Comparison of ENCODE assay signal across 18 cellular contexts in the genomic region with DNA sequence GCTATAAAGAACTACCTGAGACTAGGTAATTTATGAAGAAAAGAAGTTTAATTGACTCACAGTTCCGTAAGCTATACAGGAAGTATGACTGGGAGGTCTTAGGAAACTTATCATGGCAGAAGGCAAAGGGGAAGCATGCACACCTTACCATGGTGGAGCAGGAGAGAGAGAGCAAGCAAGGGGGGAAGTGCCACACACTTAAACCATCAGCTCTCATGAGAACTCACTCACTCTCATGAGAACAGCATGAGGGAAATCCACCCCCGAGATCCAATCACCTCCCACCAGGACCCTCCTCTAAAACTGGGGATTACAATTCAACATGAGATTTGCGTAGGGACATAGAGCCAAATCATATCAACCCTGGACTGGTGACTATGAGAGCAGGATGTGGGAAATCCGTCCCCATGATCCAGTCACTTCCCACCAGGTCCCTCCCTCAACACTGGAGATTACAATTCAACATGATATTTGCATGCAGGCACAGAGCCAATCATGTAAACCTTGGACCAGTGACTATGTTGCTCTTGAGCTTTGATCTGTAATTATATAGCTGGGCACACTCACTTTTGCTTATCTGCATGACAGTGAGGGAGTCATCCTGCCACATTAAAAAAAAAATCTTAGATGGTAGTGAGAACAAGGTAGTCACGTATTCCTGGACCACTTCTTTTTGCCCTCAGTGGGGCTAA. TPM values are rescaled to one million over a fixed set of nuclear protein-coding genes. Genes with fewer than 3 reads are reported as not detected.
"Had no signal": no experiment of that assay in that cellular context is flagged by ENCODE, and none has a peak within 500 bp of the region (broad histone marks: within the 10 kb centered on the region; RNA-seq: fewer than 3 reads in every experiment).

No MANE protein-coding gene starts in this region.

- H3K27me3 Mint-ChIP-seq: naive B cell; stimulated activated naive B cell treated with anti-CD40 and anti-IgM and Interleukin-4, amounts not matched to agents 10 μg/mL and 1 μg/mL and 100 μg/mL, for 72 hours had no signal

- H3K36me3 ChIP-seq: breast epithelium, esophagus muscularis mucosa, lower lobe of right lung, right atrium auricular region, upper lobe of left lung, WERI-Rb-1 had no signal

- H3K4me3 Mint-ChIP-seq: activated CD8-positive, alpha-beta T cell treated with anti-CD3 and anti-CD28 coated beads, Interleukin-2, amount 10 ng/mL, durations not matched to agents 7 days and 5 days; stimulated activated naive B cell treated with anti-CD40 and anti-IgM and Interleukin-4, amounts not matched to agents 10 μg/mL and 1 μg/mL and 100 μg/mL, for 72 hours had no signal

- DNase-seq: activated CD4-positive, alpha-beta T cell treated with anti-CD3 and anti-CD28 coated beads for 4 hours; activated CD8-positive, alpha-beta memory T cell treated with anti-CD3 and anti-CD28 coated beads, Interleukin-2, amount 50 U/mL, for 48 hours; activated CD8-positive, alpha-beta T cell treated with anti-CD3 and anti-CD28 coated beads, Interleukin-2, amount 10 ng/mL, durations not matched to agents 7 days and 5 days; activated naive CD4-positive, alpha-beta T cell; aorta; dorsolateral prefrontal cortex; hypothalamus; kidney glomerular epithelial cell; lower lobe of right lung; midbrain; naive B cell; stimulated activated naive B cell treated with anti-CD40 and anti-IgM and Interleukin-4, amounts not matched to agents 10 μg/mL and 1 μg/mL and 100 μg/mL, for 72 hours; T1000; upper lobe of left lung; WERI-Rb-1 had no signal

- H3K27ac Mint-ChIP-seq: activated CD8-positive, alpha-beta T cell treated with anti-CD3 and anti-CD28 coated beads, Interleukin-2, amount 10 ng/mL, durations not matched to agents 7 days and 5 days; stimulated activated naive B cell treated with anti-CD40 and anti-IgM and Interleukin-4, amounts not matched to agents 10 μg/mL and 1 μg/mL and 100 μg/mL, for 72 hours had no signal

- ATAC-seq: activated CD8-positive, alpha-beta T cell treated with anti-CD3 and anti-CD28 coated beads, Interleukin-2, amount 10 ng/mL, durations not matched to agents 7 days and 5 days; lower lobe of right lung had no signal

- H3K27me3 ChIP-seq: breast epithelium, dorsolateral prefrontal cortex, esophagus muscularis mucosa, right atrium auricular region, upper lobe of left lung had no signal

- H3K9me3 ChIP-seq: breast epithelium, esophagus muscularis mucosa, lower lobe of right lung, right atrium auricular region, upper lobe of left lung had no signal

- H3K36me3 Mint-ChIP-seq: naive B cell; stimulated activated naive B cell treated with anti-CD40 and anti-IgM and Interleukin-4, amounts not matched to agents 10 μg/mL and 1 μg/mL and 100 μg/mL, for 72 hours had no signal

- H3K4me3 ChIP-seq: breast epithelium, dorsolateral prefrontal cortex, esophagus muscularis mucosa, lower lobe of right lung, right atrium auricular region, upper lobe of left lung had no signal

- H3K27ac ChIP-seq: breast epithelium, dorsolateral prefrontal cortex, esophagus muscularis mucosa, lower lobe of right lung, upper lobe of left lung, WERI-Rb-1 had no signal

- H3K4me1 ChIP-seq: breast epithelium, esophagus muscularis mucosa, lower lobe of right lung, upper lobe of left lung had no signal

RNA-seq across cellular contexts. Expression of a gene that starts 12.9 kb away (rescaled TPM):
- total RNA-seq: activated CD8-positive, alpha-beta T cell treated with anti-CD3 and anti-CD28 coated beads, Interleukin-2, amount 10 ng/mL, durations not matched to agents 7 days and 5 days had no signal
